Comparison of ENCODE assay signal across 10 cellular contexts in genomic region chrX:151398346-151398745, GRCh38.
DNase-seq lines count a peak whose midpoint lies in the region; ATAC-seq and TF ChIP-seq lines count a peak whose summit lies in the region.
"Had no signal": no experiment of that assay in that cellular context is flagged by ENCODE, and none has a peak within 500 bp of the region (broad histone marks: within the 10 kb centered on the region; RNA-seq: fewer than 3 reads in every experiment).

No MANE protein-coding gene starts in this region.

- no peak overlapping the region for H3K27ac ChIP-seq in ACC112 (ENCODE audit: low read depth, low read length)
- no peak overlapping the region for H3K27ac ChIP-seq in WERI-Rb-1

- peaks cover 62% of the 10 kb centered on the region for H3K79me2 ChIP-seq in ACC112 (ENCODE audit: control insufficient read depth, insufficient read depth, low read length, unreplicated experiment)

- peaks cover 9% of the 10 kb centered on the region for H3K4me1 ChIP-seq in ACC112 (ENCODE audit: control insufficient read depth, insufficient read depth, low read length, unreplicated experiment)

- in situ Hi-C loops in GM13977 (cut with MboI; ENCODE audit: low pct_unique_long_range_greater_than_20kb, low sequenced_read_pairs, unreplicated experiment), result no loop called here

- DNase-seq in GM12865 (ENCODE audit: low read depth) (no peak), WERI-Rb-1 (no peak), NCI-H510A (lab: John Stamatoyannopoulos, UW) (no peak), GM13977 (ENCODE audit: low spot score) (no peak)
- DNase-seq: NCI-H1417 had no signal

- H3K4me3 ChIP-seq in ACC112 (ENCODE audit: low read depth, low read length) (peak overlapping the region; percentile 80), GM12865 (ENCODE audit: low read depth, low read length) (peak overlapping the region; percentile 92), WERI-Rb-1 (ENCODE audit: low read depth, low read length) (peak overlapping the region; percentile 96; the same call in 1 of the 2 replicates), iPS-18c (ENCODE audit: insufficient read depth, low read depth, low read length) (peak overlapping the region; percentile 28; the same call in 1 of the 2 replicates)

- H3K27me3 ChIP-seq in ACC112 (ENCODE audit: insufficient read depth, low read length) (no peaks in the 10 kb centered on the region), WERI-Rb-1 (ENCODE audit: insufficient read depth, low read depth, severe bottlenecking) (no peaks in the 10 kb centered on the region)

- H3K36me3 ChIP-seq in ACC112 (ENCODE audit: insufficient read depth, low read length) (no peaks in the 10 kb centered on the region), WERI-Rb-1 (peaks cover 18% of the 10 kb centered on the region)

- H3K9me3 ChIP-seq in WERI-Rb-1 (ENCODE audit: severe bottlenecking), result peaks cover 3% of the 10 kb centered on the region
- peaks cover 11% of the 10 kb centered on the region for H3K9me3 ChIP-seq in iPS-18c (ENCODE audit: control insufficient read depth, insufficient read depth, low read length)

- TF ChIP-seq CTCF in GM12865 (IDR thresholded peaks at IDR 0.05; ENCODE audit: insufficient read depth, low read depth, low read length, missing control alignments), result no peak
- TF ChIP-seq CTCF in WERI-Rb-1 (IDR thresholded peaks at IDR 0.05; ENCODE audit: low read depth, low read length), result no peak
- no peak for TF ChIP-seq CTCF in GM13977 (IDR thresholded peaks at IDR 0.05; ENCODE audit: extremely low read depth, insufficient read depth, missing control alignments)

- H2AFZ ChIP-seq in ACC112 (ENCODE audit: low read length, unreplicated experiment), result no peak overlapping the region

- ATAC-seq in GM19467 (IDR thresholded peaks at IDR 0.05; ENCODE audit: unreplicated experiment) (no peak), GM21576 (IDR thresholded peaks at IDR 0.05; ENCODE audit: unreplicated experiment) (no peak)
- ATAC-seq: Right ventricle myocardium inferior had no signal

Comparison
In these comparisons a context has a peak if more than half of its experiments do, and no peak if none do; other contexts are left out.
1. H3K4me3 ChIP-seq: peak in every context shown above with its lines; median percentile 96 in WERI-Rb-1; 92 in GM12865; 80 in ACC112; 28 in iPS-18c.